ENCODE assay signal across 9 cellular contexts in the genomic region with DNA sequence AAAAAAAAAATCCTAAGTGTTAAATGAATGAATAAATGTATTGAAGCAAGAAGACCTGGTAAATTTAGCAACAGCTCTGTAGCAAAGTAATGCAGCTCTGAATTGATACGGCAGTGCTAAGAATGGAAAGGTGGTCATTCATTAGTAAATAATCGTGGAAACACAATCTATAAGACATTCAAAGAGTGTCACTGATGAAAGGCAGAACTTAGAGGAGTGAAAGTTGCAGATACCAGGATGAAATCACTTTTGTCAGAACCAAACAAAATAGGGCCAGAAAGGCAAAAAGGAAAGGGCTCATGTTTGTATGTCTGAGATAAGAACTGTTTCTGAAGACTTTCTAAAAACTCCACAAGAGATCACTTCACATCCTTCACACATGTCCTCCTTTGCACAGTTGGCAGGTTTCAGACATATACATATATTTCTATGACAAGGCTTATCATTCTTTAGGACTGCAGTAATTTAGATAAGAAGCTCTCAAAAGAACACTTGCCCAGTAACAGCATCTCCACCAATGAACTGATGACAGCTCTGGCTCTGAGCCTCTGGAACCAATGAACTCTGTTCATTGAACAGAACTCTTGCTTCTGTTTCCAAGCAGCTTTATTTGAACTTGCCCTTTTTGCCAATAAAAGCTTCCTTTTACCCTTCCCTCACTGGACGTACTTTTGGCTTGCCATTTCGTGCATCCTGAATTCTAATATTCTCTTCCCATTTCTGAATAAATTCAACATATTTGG. TPM values are rescaled to one million over a fixed set of nuclear protein-coding genes. Genes with fewer than 3 reads are reported as not detected.
DNase-seq lines count a peak whose midpoint lies in the region; ATAC-seq and TF ChIP-seq lines count a peak whose summit lies in the region.
"Had no signal": no experiment of that assay in that cellular context is flagged by ENCODE, and none has a peak within 500 bp of the region (broad histone marks: within the 10 kb centered on the region; RNA-seq: fewer than 3 reads in every experiment).

No MANE protein-coding gene starts in this region.

- H3K27ac Mint-ChIP-seq in effector memory CD8-positive, alpha-beta T cell = no peak overlapping the region

- no peak overlapping the region for H2BK120ac ChIP-seq in neuronal stem cell (ENCODE audit: low read depth, low read length)

- H3K18ac ChIP-seq in neuronal stem cell (ENCODE audit: low read length) = no peak overlapping the region

- no peak overlapping the region for H3K23ac ChIP-seq in neuronal stem cell (ENCODE audit: low read depth, low read length, poor library complexity)

- H3K27ac ChIP-seq in DOHH2 (ENCODE audit: low read depth, low read length) (peak overlapping the region; percentile 88), lower lobe of right lung (peak overlapping the region; percentile 41), neuronal stem cell (replicated peaks; ENCODE audit: low read length) (no peak overlapping the region)

- no peak overlapping the region for H2BK5ac ChIP-seq in neuronal stem cell (ENCODE audit: low read length)

- H3K14ac ChIP-seq in neuronal stem cell (ENCODE audit: low read length) = no peak overlapping the region

- TF ChIP-seq CTCF in DOHH2 (IDR thresholded peaks at IDR 0.05; ENCODE audit: low read depth, low read length, poor library complexity, severe bottlenecking) (no peak), HFF-Myc (IDR thresholded peaks at IDR 0.05; ENCODE audit: low read depth, low read length, missing control alignments) (no peak), lower lobe of right lung (IDR thresholded peaks at IDR 0.05) (no peak)

- H3K79me2 ChIP-seq in DOHH2 (ENCODE audit: control insufficient read depth, low read length) = peaks cover 50% of the 10 kb centered on the region

- peaks cover 25% of the 10 kb centered on the region for H3F3A ChIP-seq in DOHH2 (ENCODE audit: control insufficient read depth, insufficient read depth)

- no peak overlapping the region for H2BK12ac ChIP-seq in neuronal stem cell (ENCODE audit: low read length)

- WGBS in neuronal stem cell (ENCODE audit: extremely low coverage in 2 of 2, insufficient read length in 2 of 2, insufficient replicate concordance in 1 of 2), 2 donors = no CpG with 5 or more reads among the region's 4 CpGs

- peak; percentile 12 to 29 for ATAC-seq in lower lobe of right lung
- no peak for ATAC-seq in effector memory CD8-positive, alpha-beta T cell (replicated peaks)

- H3K4me2 ChIP-seq in DOHH2 (ENCODE audit: low read length) = peak overlapping the region; percentile 63
- H3K4me2 ChIP-seq in neuronal stem cell (ENCODE audit: insufficient read depth, low read length, poor library complexity, severe bottlenecking) = no peak overlapping the region

- H2AK5ac ChIP-seq in neuronal stem cell (ENCODE audit: low read depth, low read length) = no peak overlapping the region

- no peak overlapping the region for H4K91ac ChIP-seq in neuronal stem cell (ENCODE audit: low read depth, low read length, poor library complexity)

- H3K9me3 ChIP-seq in DOHH2 (ENCODE audit: control insufficient read depth, insufficient read depth, low read length) = no peaks in the 10 kb centered on the region
- H3K9me3 ChIP-seq in lower lobe of right lung = no peaks in the 10 kb centered on the region
- no peaks in the 10 kb centered on the region for H3K9me3 ChIP-seq in neuronal stem cell (replicated peaks in 1 of 2; ENCODE audit: control insufficient read depth in 2 of 2, insufficient read depth in 1 of 2, low read depth in 1 of 2, low read length in 2 of 2)

- H3K9ac ChIP-seq in neuronal stem cell (ENCODE audit: low read depth, low read length, poor library complexity) = no peak overlapping the region

- H3K36me3 ChIP-seq in DOHH2 (ENCODE audit: control insufficient read depth, low read length) (peaks cover 17% of the 10 kb centered on the region), lower lobe of right lung (no peaks in the 10 kb centered on the region), neuronal stem cell (replicated peaks in 1 of 2; ENCODE audit: control insufficient read depth in 2 of 2, insufficient read depth in 2 of 2, low read length in 2 of 2) (no peaks in the 10 kb centered on the region)

- H3K9me3 Mint-ChIP-seq in effector memory CD8-positive, alpha-beta T cell = no peaks in the 10 kb centered on the region

- DNase-seq in HFF-Myc (ENCODE audit: extremely low read depth, low read depth) (peak; percentile 59), astrocyte of the hippocampus (ENCODE audit: low read depth, low spot score) (peak; percentile 67), lower lobe of right lung (no peak), neuronal stem cell (ENCODE audit: low spot score) (no peak), HPDE6-E6E7 (ENCODE audit: extremely low spot score) (no peak)
- no peak for DNase-seq in effector memory CD8-positive, alpha-beta T cell
- no peak for DNase-seq in stimulated activated CD4-positive, alpha-beta T cell treated with anti-CD3 and anti-CD28 coated beads, Interleukin-2, amount 100 ng/mL, for 24 hours
- DNase-seq: activated naive CD4-positive, alpha-beta T cell had no signal

- intact Hi-C loops in lower lobe of right lung (cut with DNase I) = no loop called here

- H3K4ac ChIP-seq in neuronal stem cell (ENCODE audit: low read length) = no peak overlapping the region

- H4K8ac ChIP-seq in neuronal stem cell (ENCODE audit: low read depth, low read length) = no peak overlapping the region

- no peaks in the 10 kb centered on the region for H3K9me2 ChIP-seq in DOHH2 (replicated peaks; ENCODE audit: control insufficient read depth, low read length)

- no peaks in the 10 kb centered on the region for H3K27me3 Mint-ChIP-seq in effector memory CD8-positive, alpha-beta T cell

- H4K20me1 ChIP-seq in DOHH2 (ENCODE audit: control insufficient read depth, insufficient read depth, low read depth, low read length) = no peaks in the 10 kb centered on the region

- no peak overlapping the region for H3K4me3 Mint-ChIP-seq in effector memory CD8-positive, alpha-beta T cell

- H3K27me3 ChIP-seq in DOHH2 (ENCODE audit: control insufficient read depth, low read length) (no peaks in the 10 kb centered on the region), lower lobe of right lung (ENCODE audit: low read depth) (no peaks in the 10 kb centered on the region), neuronal stem cell (ENCODE audit: control insufficient read depth in 3 of 3, insufficient read depth in 3 of 3, low read depth in 1 of 3, low read length in 3 of 3) (no peaks in the 10 kb centered on the region)

- peaks cover 21% of the 10 kb centered on the region for H3K36me3 Mint-ChIP-seq in effector memory CD8-positive, alpha-beta T cell (ENCODE audit: insufficient read depth)

- H2BK15ac ChIP-seq in neuronal stem cell (ENCODE audit: low read length) = no peak overlapping the region

- H3K4me3 ChIP-seq in DOHH2 (ENCODE audit: low read length) = peak overlapping the region; percentile 53
- no peak overlapping the region for H3K4me3 ChIP-seq in HFF-Myc (replicated peaks; ENCODE audit: low read depth, low read length)
- H3K4me3 ChIP-seq in lower lobe of right lung = no peak overlapping the region
- no peak overlapping the region for H3K4me3 ChIP-seq in neuronal stem cell (ENCODE audit: low read length in 2 of 2)

- no peak overlapping the region for H2AFZ ChIP-seq in neuronal stem cell (ENCODE audit: low read length)

- H3K4me1 Mint-ChIP-seq in effector memory CD8-positive, alpha-beta T cell (ENCODE audit: low read depth in 2 of 2) = peaks cover 8 to 13% of the 10 kb centered on the region in 2 donors

- H3K4me1 ChIP-seq in DOHH2 (ENCODE audit: control insufficient read depth, low read length) = peaks cover 42% of the 10 kb centered on the region
- peaks cover 11% of the 10 kb centered on the region for H3K4me1 ChIP-seq in lower lobe of right lung
- no peaks in the 10 kb centered on the region for H3K4me1 ChIP-seq in neuronal stem cell (ENCODE audit: control insufficient read depth in 2 of 2, insufficient read depth in 1 of 2, low read depth in 1 of 2, low read length in 2 of 2)

- peaks cover 2% of the 10 kb centered on the region for H3K79me1 ChIP-seq in neuronal stem cell (ENCODE audit: low read depth, low read length)

RNA-seq across cellular contexts. Expression of a gene that starts 4.2 kb away (rescaled TPM):
- total RNA-seq in lower lobe of right lung = 9.0 TPM
- polyA plus RNA-seq in neuronal stem cell (2013, experiment 1 of 2) = 23.7 TPM
- polyA plus RNA-seq in neuronal stem cell (2013, experiment 2 of 2) = 23.4 TPM

RNA-seq across cellular contexts. Expression of a gene that starts 8.3 kb away (rescaled TPM):
- total RNA-seq in lower lobe of right lung = 1,209 TPM
- polyA plus RNA-seq in neuronal stem cell (2013, experiment 1 of 2) = 16,171 TPM
- 16,443 TPM for polyA plus RNA-seq in neuronal stem cell (2013, experiment 2 of 2)

RNA-seq across cellular contexts. Expression of a gene that starts 25.9 kb away (rescaled TPM):
- total RNA-seq in lower lobe of right lung = 153 TPM
- polyA plus RNA-seq in neuronal stem cell (2013, experiment 1 of 2) = 374 TPM
- 373 TPM for polyA plus RNA-seq in neuronal stem cell (2013, experiment 2 of 2)

RNA-seq across cellular contexts. Expression of a gene that starts 26.1 kb away (rescaled TPM):
- total RNA-seq in lower lobe of right lung = 24.1 TPM
- 19.5 TPM for polyA plus RNA-seq in neuronal stem cell (2013, experiment 1 of 2)
- 19.8 TPM for polyA plus RNA-seq in neuronal stem cell (2013, experiment 2 of 2)

RNA-seq across cellular contexts. Expression of a gene that starts 40.5 kb away (rescaled TPM):
- 6.8 TPM for total RNA-seq in lower lobe of right lung
- polyA plus RNA-seq in neuronal stem cell (2013, experiment 1 of 2) = 17.1 TPM
- polyA plus RNA-seq in neuronal stem cell (2013, experiment 2 of 2) = 17.1 TPM

Comparison
In these comparisons a context has a peak if more than half of its experiments do, and no peak if none do; other contexts are left out.
1. DNase-seq: peak in HFF-Myc (single experiment) and astrocyte of the hippocampus (single experiment); none in lower lobe of right lung (single experiment), effector memory CD8-positive, alpha-beta T cell (0 of 3), neuronal stem cell (single experiment), stimulated activated CD4-positive, alpha-beta T cell treated with anti-CD3 and anti-CD28 coated beads, Interleukin-2, amount 100 ng/mL, for 24 hours (0 of 2) and HPDE6-E6E7 (single experiment).